Comparison of ENCODE assay signal across 8 cellular contexts in the genomic region with DNA sequence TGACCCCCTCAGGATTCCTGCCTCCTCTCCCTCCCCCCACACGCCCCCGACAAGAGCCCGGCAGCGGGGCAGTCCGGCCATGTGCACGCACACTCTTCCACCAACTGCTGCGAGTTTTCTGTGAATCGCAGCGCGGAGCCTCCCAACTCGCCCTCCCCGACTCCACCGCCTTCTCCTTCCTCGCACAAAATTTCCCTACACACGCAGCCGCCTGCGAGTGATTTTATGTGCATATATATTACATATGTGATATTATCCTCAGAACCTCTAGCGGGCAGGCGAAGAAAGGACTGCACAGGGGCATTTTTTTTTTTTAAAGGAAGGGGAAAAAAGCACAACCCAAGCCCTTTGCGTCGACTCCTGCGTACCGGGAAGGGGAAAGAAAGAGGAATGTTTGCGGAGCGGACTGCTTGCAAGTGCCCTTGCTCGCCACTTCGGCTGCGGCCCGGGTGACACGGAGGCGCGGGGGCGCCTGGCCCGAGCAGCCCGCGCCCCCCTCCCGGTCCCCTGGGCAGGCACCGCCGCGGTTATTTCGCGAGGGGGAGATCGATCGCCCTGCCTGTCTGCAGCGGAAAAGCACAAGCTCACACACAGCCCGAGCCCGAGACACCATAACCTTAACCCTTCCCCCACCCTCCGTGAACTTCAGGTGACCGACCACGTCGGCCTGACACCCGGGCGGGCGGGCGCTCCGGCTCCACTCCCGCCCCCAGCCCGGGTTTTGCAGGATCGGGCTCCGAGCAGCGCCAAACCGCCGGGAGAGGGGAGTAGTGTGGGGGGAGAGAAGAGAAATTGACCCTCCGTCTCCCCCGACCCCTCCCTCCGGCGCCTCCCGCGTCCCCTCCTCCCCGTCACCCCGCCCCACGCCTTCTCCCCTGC. TPM values are rescaled to one million over a fixed set of nuclear protein-coding genes. Genes with fewer than 3 reads are reported as not detected.
A peak's percentile ranks its signal among the peaks of the same experiment; 100 is the strongest.
DNase-seq lines count a peak whose midpoint lies in the region; ATAC-seq, FAIRE-seq and TF ChIP-seq lines count a peak whose summit lies in the region.

No MANE protein-coding gene starts in this region.

- TF ChIP-seq EP300 in A549 (IDR thresholded peaks at IDR 0.05), result 0 out of 5 replicates have a peak, but pooled peaks of 1 of the 2 experiments have one; percentile 9

- intact Hi-C loops in dorsolateral prefrontal cortex (cut with DNase I) (loop anchor here (5.0 to 10.0 kb wide), 6 partner anchors 54 to 839 kb away; partner anchors contain the start of genes LSM6 (in 2 of the 2), ABCE1 (in 1 of the 2), ANAPC10 (in 1 of the 2) and MMAA (in 1 of the 2)), lower leg skin (cut with DNase I; ENCODE audit: low total_unique reads) (loop anchor here (5.0 kb wide), 1 partner anchor 319 kb away; the partner anchor contains the start of gene MMAA)

- TF ChIP-seq CTCF in A549 (IDR thresholded peaks at IDR 0.05) (no peak), dorsolateral prefrontal cortex (IDR thresholded peaks at IDR 0.05 in 54 of 56, conservative IDR thresholded peaks at IDR 0.05 in 2 of 56; ENCODE audit: low read depth in 1 of 56, partially characterized antibody in 56 of 56) (peak in 23 of 56 donors; percentile 3 to 37 (median 23)), lower leg skin (IDR thresholded peaks at IDR 0.05) (no peak)

- peak in 1 of 2 experiments; percentile 72 for DNase-seq in A549 (ENCODE audit: low read depth in 1 of 2, low spot score in 1 of 2)
- peak; percentile 43 for DNase-seq in NCI-H2171 (lab: John Stamatoyannopoulos, UW)
- peak; percentile 33 to 36 for DNase-seq in activated CD4-positive, alpha-beta T cell treated with anti-CD3 and anti-CD28 coated beads, Interleukin-2, amount 50 U/mL, for 24 hours (ENCODE audit: low read depth in 1 of 2, low spot score in 1 of 2)
- DNase-seq in dorsolateral prefrontal cortex, result peak; percentile 42 to 76 (median 57)
- DNase-seq in lower leg skin (ENCODE audit: low spot score in 2 of 2), result peak; percentile 39 to 90
- DNase-seq in stimulated activated CD4-positive, alpha-beta T cell treated with anti-CD3 and anti-CD28 coated beads, TNF-alpha, amount 100 ng/mL, for 24 hours (ENCODE audit: low read depth in 3 of 3), result peak; percentile 33 to 48 (median 37)

- H3K4me3 ChIP-seq in A549 (peak overlapping the region; percentile 72), dorsolateral prefrontal cortex (peak overlapping the region; percentile 58 to 92 (median 79)), lower leg skin (ENCODE audit: low read depth, poor library complexity, severe bottlenecking) (peak overlapping the region; percentile 65)

- WGBS in A549 (ENCODE audit: missing lambda C conversion rate), result under 1% methylated on average over 30 of the region's 72 CpGs
- 0 to 1% methylated on average over 54 to 57 of the region's 72 CpGs for WGBS in lower leg skin, 2 donors

- H3K4me2 ChIP-seq in A549, result peak overlapping the region; percentile 95

- CTCF ChIA-PET in A549 (lab: Yijun Ruan, JAX), result no interaction called here

- POLR2A ChIA-PET in A549 (lab: Yijun Ruan, JAX), result interaction anchor here (0.6 to 0.7 kb wide), 4 partner anchors 220 to 301 kb away, joined by 3 to 7 read pairs (median 5); no protein-coding TSS in a partner anchor

- H3K9me3 ChIP-seq in A549, result no peaks in the 10 kb centered on the region

- no peaks in the 10 kb centered on the region for H3K27me3 ChIP-seq in dorsolateral prefrontal cortex

- TF ChIP-seq POLR2A in A549 (IDR thresholded peaks at IDR 0.05; ENCODE audit: low read length), result peak; percentile 23; the same call in 1 of the 2 replicates
- TF ChIP-seq POLR2A in lower leg skin (IDR thresholded peaks at IDR 0.05), result no peak

- peak overlapping the region; percentile 90 to 94 for H3K27ac ChIP-seq in A549
- peak overlapping the region; percentile 73 to 98 (median 95) for H3K27ac ChIP-seq in dorsolateral prefrontal cortex

- no peak for FAIRE-seq in A549 (lab: Jason Lieb, UNC)

- H3K4me1 ChIP-seq in A549, result peaks cover 27% of the 10 kb centered on the region

- ATAC-seq in A549 (peak; percentile 69 to 76), GM18502 (IDR thresholded peaks at IDR 0.05; ENCODE audit: poor library complexity, unreplicated experiment) (peak; percentile 54), HG02943 (IDR thresholded peaks at IDR 0.05; ENCODE audit: low read depth, unreplicated experiment) (peak; percentile 60)

- TF ChIP-seq RAD21 in A549 (conservative IDR thresholded peaks at IDR 0.05 in 1 of 2, IDR thresholded peaks at IDR 0.05 in 1 of 2), result no peak

TF ChIP-seq in A549, 52 proteins besides CTCF, POLR2A, EP300 and RAD21:
- TF ChIP-seq HEYL (CRISPR knock-in tag; IDR thresholded peaks at IDR 0.05), result no peak
- TF ChIP-seq, protein P1, sequence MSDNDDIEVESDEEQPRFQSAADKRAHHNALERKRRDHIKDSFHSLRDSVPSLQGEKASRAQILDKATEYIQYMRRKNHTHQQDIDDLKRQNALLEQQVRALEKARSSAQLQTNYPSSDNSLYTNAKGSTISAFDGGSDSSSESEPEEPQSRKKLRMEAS (IDR thresholded peaks at IDR 0.05), result peak; percentile 77
- TF ChIP-seq, protein P2, sequence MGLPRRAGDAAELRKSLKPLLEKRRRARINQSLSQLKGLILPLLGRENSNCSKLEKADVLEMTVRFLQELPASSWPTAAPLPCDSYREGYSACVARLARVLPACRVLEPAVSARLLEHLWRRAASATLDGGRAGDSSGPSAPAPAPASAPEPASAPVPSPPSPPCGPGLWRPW (IDR thresholded peaks at IDR 0.05), result no peak
- TF ChIP-seq, protein P3, sequence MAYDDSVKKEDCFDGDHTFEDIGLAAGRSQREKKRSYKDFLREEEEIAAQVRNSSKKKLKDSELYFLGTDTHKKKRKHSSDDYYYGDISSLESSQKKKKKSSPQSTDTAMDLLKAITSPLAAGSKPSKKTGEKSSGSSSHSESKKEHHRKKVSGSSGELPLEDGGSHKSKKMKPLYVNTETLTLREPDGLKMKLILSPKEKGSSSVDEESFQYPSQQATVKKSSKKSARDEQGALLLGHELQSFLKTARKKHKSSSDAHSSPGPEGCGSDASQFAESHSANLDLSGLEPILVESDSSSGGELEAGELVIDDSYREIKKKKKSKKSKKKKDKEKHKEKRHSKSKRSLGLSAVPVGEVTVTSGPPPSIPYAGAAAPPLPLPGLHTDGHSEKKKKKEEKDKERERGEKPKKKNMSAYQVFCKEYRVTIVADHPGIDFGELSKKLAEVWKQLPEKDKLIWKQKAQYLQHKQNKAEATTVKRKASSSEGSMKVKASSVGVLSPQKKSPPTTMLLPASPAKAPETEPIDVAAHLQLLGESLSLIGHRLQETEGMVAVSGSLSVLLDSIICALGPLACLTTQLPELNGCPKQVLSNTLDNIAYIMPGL (CRISPR knock-in tag; IDR thresholded peaks at IDR 0.05; ENCODE audit: borderline replicate concordance), result no peak
- TF ChIP-seq JUN (IDR thresholded peaks at IDR 0.05), result peak; percentile 14 to 59; a peak in 2 of 5 replicates

RNA-seq across cellular contexts. Expression of gene ZNF827, which starts 2.2 kb away (rescaled TPM):
- 4.2 and 6.1 TPM in 2 replicates for polyA plus RNA-seq in A549 (2011; rRNA removed)
- 6.1 and 7.2 TPM in 2 replicates for polyA plus RNA-seq in A549 (2012; cell fraction: cytosol; rRNA removed)
- polyA plus RNA-seq in A549 (2012; cell fraction: nucleus; rRNA removed), result 14.8 and 27.8 TPM in 2 replicates
- polyA plus RNA-seq in A549 (2017; fragmentation: RNase III; extraction: RNeasy Plus Mini Kit Qiagen cat#74134 plus additional on column Dnase treatment), result 3.3 to 4.2 TPM (median 3.8 TPM) in 3 replicates
- polyA minus RNA-seq in A549 (2011; rRNA and poly(A)+ RNA removed), result 12.1 and 17.8 TPM in 2 replicates
- total RNA-seq in dorsolateral prefrontal cortex, result 10 to 100 TPM; 29.6 to 73.7 (median 49.4) TPM
- 10 to 100 TPM in 1 of 4 donors, 1 to 10 TPM in 3; 2.6 to 17.9 (median 3.7) TPM for total RNA-seq in lower leg skin
